Comparison of ENCODE assay signal across 22 cellular contexts in the genomic region with DNA sequence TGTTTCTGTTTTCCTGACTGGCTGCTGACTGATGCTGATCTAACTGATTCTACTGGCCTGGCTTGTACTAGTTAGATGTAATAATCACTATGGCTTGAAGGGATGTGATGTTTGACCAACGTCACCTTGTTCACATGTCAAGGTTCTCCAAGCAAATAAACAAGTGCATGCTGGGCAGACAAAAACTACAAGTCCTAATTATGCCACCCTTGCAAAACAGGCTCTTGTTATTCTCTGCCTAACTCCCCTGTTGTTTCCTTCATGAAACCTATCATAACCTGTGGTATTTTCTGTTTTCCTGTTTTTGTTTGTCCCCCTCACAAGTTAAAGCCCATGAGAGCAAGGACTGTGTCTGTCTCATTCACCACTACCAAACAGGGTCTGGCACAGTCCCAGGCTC.
"Had no signal": no experiment of that assay in that cellular context is flagged by ENCODE, and none has a peak within 500 bp of the region (broad histone marks: within the 10 kb centered on the region; RNA-seq: fewer than 3 reads in every experiment).

No MANE protein-coding gene starts in this region.

- H3K27me3 ChIP-seq: dorsolateral prefrontal cortex, esophagus muscularis mucosa, gastroesophageal sphincter, heart left ventricle, hepatocyte, left lung had no signal

- H3K4me2 ChIP-seq: hepatocyte had no signal

- FAIRE-seq: colon, endothelial cell of umbilical vein, frontal cortex had no signal

- DNase-seq: dermis blood vessel endothelial cell; dorsolateral prefrontal cortex; effector CD4-positive, alpha-beta T cell; effector memory CD4-positive, alpha-beta T cell; foreskin keratinocyte; heart left ventricle; hypothalamus; immature natural killer cell; left cardiac atrium; left lung; left ventricle myocardium superior; lower lobe of right lung; mesenchymal stem cell; mucosa of descending colon; naive B cell had no signal

- H3K79me2 ChIP-seq: hepatocyte had no signal

- ATAC-seq: foreskin keratinocyte, gastroesophageal sphincter, heart left ventricle, left cardiac atrium, left lung, left ventricle myocardium superior, lower lobe of right lung, mucosa of descending colon had no signal

- H2AFZ ChIP-seq: hepatocyte had no signal

- H3K4me3 ChIP-seq: coronary artery, dorsolateral prefrontal cortex, esophagus muscularis mucosa, gastroesophageal sphincter, heart left ventricle, hepatocyte, left lung, lower lobe of right lung, mucosa of descending colon had no signal

- H3K4me1 ChIP-seq: esophagus muscularis mucosa, foreskin keratinocyte, gastroesophageal sphincter, heart left ventricle, left lung, lower lobe of right lung had no signal

- H3K27ac ChIP-seq: coronary artery, dorsolateral prefrontal cortex, esophagus muscularis mucosa, foreskin keratinocyte, gastroesophageal sphincter, heart left ventricle, hepatocyte, left lung, lower lobe of right lung had no signal

- H3K9me3 ChIP-seq: esophagus muscularis mucosa, left lung, lower lobe of right lung, mucosa of descending colon had no signal

- H3K36me3 ChIP-seq: esophagus muscularis mucosa, gastroesophageal sphincter, heart left ventricle, left lung, lower lobe of right lung had no signal
